In the genomic region with DNA sequence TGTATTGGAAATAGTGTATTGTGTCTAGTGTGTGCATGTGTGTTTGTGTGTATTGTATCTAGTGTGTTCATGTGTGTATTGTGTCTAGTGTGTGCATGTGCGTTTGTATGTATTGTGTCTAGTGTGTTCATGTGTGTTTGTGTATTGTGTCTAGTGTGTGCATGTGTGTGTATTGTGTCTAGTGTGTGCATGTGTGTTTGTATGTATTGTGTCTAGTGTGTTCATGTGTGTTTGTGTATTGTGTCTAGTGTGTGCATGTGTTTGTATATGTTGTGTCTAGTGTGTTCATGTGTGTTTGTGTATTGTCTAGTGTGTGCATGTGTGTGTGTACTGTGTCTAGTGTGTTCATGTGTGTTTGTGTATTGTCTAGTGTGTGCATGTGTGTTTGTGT, we compare ENCODE assay signal across 6 cellular contexts. TPM values are rescaled to one million over a fixed set of nuclear protein-coding genes. Genes with fewer than 3 reads are reported as not detected.
"Had no signal": no experiment of that assay in that cellular context is flagged by ENCODE, and none has a peak within 500 bp of the region (broad histone marks: within the 10 kb centered on the region; RNA-seq: fewer than 3 reads in every experiment).

No MANE protein-coding gene starts in this region.

RNA-seq across cellular contexts. Expression of a gene that starts 32.8 kb away (rescaled TPM):
- total RNA-seq: activated CD4-positive, alpha-beta memory T cell treated with anti-CD3 and anti-CD28 coated beads for 36 hours; activated CD4-positive, alpha-beta T cell treated with anti-CD3 and anti-CD28 coated beads, Interleukin-2, amount 10 ng/mL, durations not matched to agents 24 days and 14 days; activated naive CD4-positive, alpha-beta T cell treated with anti-CD3 and anti-CD28 coated beads for 36 hours; activated naive CD8-positive, alpha-beta T cell treated with anti-CD3 and anti-CD28 coated beads for 36 hours; activated T-helper 1 cell treated with anti-CD3 and anti-CD28 coated beads, Interleukin-12 subunit alpha, Interleukin-12 subunit beta, Interleukin-2, Interleukin-4 antibody, amounts not matched to agents 30 ng/mL and 10 ng/mL and 1 ng/mL, durations not matched to agents 14 hours and 24 hours and 36 hours; activated T-helper 17 cell treated with anti-CD3 and anti-CD28 coated beads, Interleukin-2, amount 50 U/mL, for 72 hours had no signal
